26 cellular contexts compared by ENCODE assay signal in genomic region chr18:61531891-61532290, GRCh38.
"Had no signal": no experiment of that assay in that cellular context is flagged by ENCODE, and none has a peak within 500 bp of the region (broad histone marks: within the 10 kb centered on the region; RNA-seq: fewer than 3 reads in every experiment).

No MANE protein-coding gene starts in this region.

- H3K9me3 Mint-ChIP-seq: naive B cell; natural killer cell; nephron progenitor cell; stimulated activated naive B cell treated with anti-CD40 and anti-IgM and Interleukin-4, amounts not matched to agents 10 μg/mL and 1 μg/mL and 100 μg/mL, for 72 hours; type B pancreatic cell had no signal

- H3K4me3 ChIP-seq: left ventricle myocardium inferior, lung, ovary, prostate gland, skin epidermis, suprapubic skin, thoracic aorta, tibial artery, uterus had no signal

- H3K9me3 ChIP-seq: left ventricle myocardium inferior, ovary, prostate gland, suprapubic skin, thoracic aorta, tibial artery, uterus had no signal

- H3K27ac ChIP-seq: left ventricle myocardium inferior, ovary, prostate gland, skin epidermis, suprapubic skin, thoracic aorta, tibial artery, uterus had no signal

- DNase-seq: immature natural killer cell; kidney; left colon; mesendoderm; naive B cell; natural killer cell; nephron progenitor cell; ovary; retina; stimulated activated CD4-positive, alpha-beta T cell treated with anti-CD3 and anti-CD28 coated beads, Interleukin-12 subunit alpha, Interleukin-12 subunit beta, amount 100 ng/mL, for 4 hours; stimulated activated CD4-positive, alpha-beta T cell treated with anti-CD3 and anti-CD28 coated beads, Interleukin-15, amount 100 ng/mL, for 24 hours; stimulated activated CD4-positive, alpha-beta T cell treated with anti-CD3 and anti-CD28 coated beads, Interleukin-2, amount 100 ng/mL, for 24 hours; stimulated activated CD4-positive, alpha-beta T cell treated with anti-CD3 and anti-CD28 coated beads, Interleukin-4, amount 100 ng/mL, for 1 hour; stimulated activated naive B cell treated with anti-CD40 and anti-IgM and Interleukin-4, amounts not matched to agents 10 μg/mL and 1 μg/mL and 100 μg/mL, for 72 hours; stimulated activated naive CD8-positive, alpha-beta T cell treated with anti-CD3 and anti-CD28 coated beads, Interleukin-15, Interleukin-2, amounts not matched to agents 100 U/mL and 50 U/mL, for 24 hours; tibial artery; uterus had no signal

- H3K36me3 ChIP-seq: left ventricle myocardium inferior, ovary, prostate gland, suprapubic skin, thoracic aorta, tibial artery, uterus had no signal

- H3K4me1 ChIP-seq: left ventricle myocardium inferior, prostate gland, suprapubic skin, tibial artery, uterus had no signal

- H3K4me3 Mint-ChIP-seq: immature natural killer cell; mesothelial cell of epicardium; naive B cell; natural killer cell; nephron progenitor cell; stimulated activated naive B cell treated with anti-CD40 and anti-IgM and Interleukin-4, amounts not matched to agents 10 μg/mL and 1 μg/mL and 100 μg/mL, for 72 hours; type B pancreatic cell had no signal

- H3K27me3 Mint-ChIP-seq: type B pancreatic cell had no signal

- H3K27ac Mint-ChIP-seq: immature natural killer cell; mesothelial cell of epicardium; naive B cell; natural killer cell; nephron progenitor cell; stimulated activated naive B cell treated with anti-CD40 and anti-IgM and Interleukin-4, amounts not matched to agents 10 μg/mL and 1 μg/mL and 100 μg/mL, for 72 hours; type B pancreatic cell had no signal

- H3K4me1 Mint-ChIP-seq: immature natural killer cell; mesothelial cell of epicardium; naive B cell; natural killer cell; stimulated activated naive B cell treated with anti-CD40 and anti-IgM and Interleukin-4, amounts not matched to agents 10 μg/mL and 1 μg/mL and 100 μg/mL, for 72 hours had no signal

- H3K27me3 ChIP-seq: ovary, suprapubic skin, tibial artery, uterus had no signal

- FAIRE-seq: islet of Langerhans, kidney had no signal

- H3K36me3 Mint-ChIP-seq: immature natural killer cell; naive B cell; natural killer cell; stimulated activated naive B cell treated with anti-CD40 and anti-IgM and Interleukin-4, amounts not matched to agents 10 μg/mL and 1 μg/mL and 100 μg/mL, for 72 hours; type B pancreatic cell had no signal
